1 cellular context compared by ENCODE assay signal in the genomic region with DNA sequence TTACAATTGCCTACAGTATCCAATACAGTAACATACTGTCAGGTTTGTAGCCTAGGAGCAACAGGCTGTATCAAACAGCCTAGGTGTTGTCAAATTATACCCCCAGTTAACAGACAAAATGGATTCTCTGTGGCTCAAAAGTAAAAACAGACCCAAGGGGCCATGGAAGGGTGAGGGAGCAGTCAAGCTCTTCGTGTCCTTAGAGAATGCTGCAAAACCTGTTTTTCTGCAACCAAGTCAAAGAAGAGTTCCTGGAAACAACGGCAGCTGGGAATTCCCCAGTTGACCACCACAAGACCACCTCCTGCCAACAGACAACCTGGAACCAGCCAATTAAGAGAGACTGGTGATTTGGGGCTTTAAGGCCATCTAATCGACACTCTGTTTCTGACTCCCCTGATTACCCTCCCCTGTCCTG.
TF ChIP-seq lines count a peak whose summit lies in the region.

No MANE protein-coding gene starts in this region.

TF ChIP-seq in GM23338, 12 proteins besides CTCF, POLR2A, EP300 and RAD21 (continued from another document):
- TF ChIP-seq ZNF462 (CRISPR knock-in tag; IDR thresholded peaks at IDR 0.05), result peak; percentile 40; the same call in 1 of the 2 replicates
- TF ChIP-seq ZNF114 (CRISPR knock-in tag; IDR thresholded peaks at IDR 0.05), result no peak
- TF ChIP-seq EZH2phosphoT487 (IDR thresholded peaks at IDR 0.05; ENCODE audit: unreplicated experiment), result no peak
- TF ChIP-seq, protein P1, sequence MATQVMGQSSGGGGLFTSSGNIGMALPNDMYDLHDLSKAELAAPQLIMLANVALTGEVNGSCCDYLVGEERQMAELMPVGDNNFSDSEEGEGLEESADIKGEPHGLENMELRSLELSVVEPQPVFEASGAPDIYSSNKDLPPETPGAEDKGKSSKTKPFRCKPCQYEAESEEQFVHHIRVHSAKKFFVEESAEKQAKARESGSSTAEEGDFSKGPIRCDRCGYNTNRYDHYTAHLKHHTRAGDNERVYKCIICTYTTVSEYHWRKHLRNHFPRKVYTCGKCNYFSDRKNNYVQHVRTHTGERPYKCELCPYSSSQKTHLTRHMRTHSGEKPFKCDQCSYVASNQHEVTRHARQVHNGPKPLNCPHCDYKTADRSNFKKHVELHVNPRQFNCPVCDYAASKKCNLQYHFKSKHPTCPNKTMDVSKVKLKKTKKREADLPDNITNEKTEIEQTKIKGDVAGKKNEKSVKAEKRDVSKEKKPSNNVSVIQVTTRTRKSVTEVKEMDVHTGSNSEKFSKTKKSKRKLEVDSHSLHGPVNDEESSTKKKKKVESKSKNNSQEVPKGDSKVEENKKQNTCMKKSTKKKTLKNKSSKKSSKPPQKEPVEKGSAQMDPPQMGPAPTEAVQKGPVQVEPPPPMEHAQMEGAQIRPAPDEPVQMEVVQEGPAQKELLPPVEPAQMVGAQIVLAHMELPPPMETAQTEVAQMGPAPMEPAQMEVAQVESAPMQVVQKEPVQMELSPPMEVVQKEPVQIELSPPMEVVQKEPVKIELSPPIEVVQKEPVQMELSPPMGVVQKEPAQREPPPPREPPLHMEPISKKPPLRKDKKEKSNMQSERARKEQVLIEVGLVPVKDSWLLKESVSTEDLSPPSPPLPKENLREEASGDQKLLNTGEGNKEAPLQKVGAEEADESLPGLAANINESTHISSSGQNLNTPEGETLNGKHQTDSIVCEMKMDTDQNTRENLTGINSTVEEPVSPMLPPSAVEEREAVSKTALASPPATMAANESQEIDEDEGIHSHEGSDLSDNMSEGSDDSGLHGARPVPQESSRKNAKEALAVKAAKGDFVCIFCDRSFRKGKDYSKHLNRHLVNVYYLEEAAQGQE (IDR thresholded peaks at IDR 0.05; ENCODE audit: unreplicated experiment), result no peak
- no peak; the same call in 1 of the 2 replicates for TF ChIP-seq ZNF331 (CRISPR knock-in tag; IDR thresholded peaks at IDR 0.05; ENCODE audit: low read depth)
- TF ChIP-seq STAT1 (IDR thresholded peaks at IDR 0.05; ENCODE audit: unreplicated experiment), result no peak
- TF ChIP-seq POLR2AphosphoS5 (IDR thresholded peaks at IDR 0.05; ENCODE audit: low read depth), result no peak
- no peak for TF ChIP-seq NANOG (IDR thresholded peaks at IDR 0.05; ENCODE audit: borderline replicate concordance)
- no peak for TF ChIP-seq EZH2 (IDR thresholded peaks at IDR 0.05; ENCODE audit: low read depth, unreplicated experiment)
TF ChIP-seq in GM23338: peak in this region for 2.
